ENCODE assay signal across 8 cellular contexts in genomic region chr6:131950767-131951575, GRCh38. TPM values are rescaled to one million over a fixed set of nuclear protein-coding genes. Genes with fewer than 3 reads are reported as not detected.
DNase-seq lines count a peak whose midpoint lies in the region; ATAC-seq and TF ChIP-seq lines count a peak whose summit lies in the region.

Gene CCN2 (minus strand): TSS chr6:131951372. CDS start chr6:131951172, 200 bp downstream.

- H3K27me3 Mint-ChIP-seq in activated naive CD8-positive, alpha-beta T cell treated with anti-CD3 and anti-CD28 coated beads for 36 hours, result peaks cover 76% of the 10 kb centered on the region
- peaks cover 14% of the 10 kb centered on the region for H3K27me3 Mint-ChIP-seq in nephron progenitor cell (ENCODE audit: low read depth, poor library complexity)

- no peaks in the 10 kb centered on the region for H3K36me3 Mint-ChIP-seq in activated naive CD8-positive, alpha-beta T cell treated with anti-CD3 and anti-CD28 coated beads for 36 hours
- peaks cover 12% of the 10 kb centered on the region for H3K36me3 Mint-ChIP-seq in nephron progenitor cell (ENCODE audit: low read depth)

- peaks cover 7% of the 10 kb centered on the region for H3K4me1 Mint-ChIP-seq in activated naive CD8-positive, alpha-beta T cell treated with anti-CD3 and anti-CD28 coated beads for 36 hours
- H3K4me1 Mint-ChIP-seq in nephron progenitor cell, result peaks cover 55% of the 10 kb centered on the region

- no peak within 1 kb of the TSS for H3K27ac Mint-ChIP-seq in activated naive CD8-positive, alpha-beta T cell treated with anti-CD3 and anti-CD28 coated beads for 36 hours
- peak within 1 kb of the TSS; percentile 87 for H3K27ac Mint-ChIP-seq in nephron progenitor cell

- H3K4me3 Mint-ChIP-seq in activated naive CD8-positive, alpha-beta T cell treated with anti-CD3 and anti-CD28 coated beads for 36 hours, result peak within 1 kb of the TSS; percentile 75
- peak within 1 kb of the TSS; percentile 89 for H3K4me3 Mint-ChIP-seq in nephron progenitor cell

- H3K9me3 Mint-ChIP-seq in activated naive CD8-positive, alpha-beta T cell treated with anti-CD3 and anti-CD28 coated beads for 36 hours, result no peaks in the 10 kb centered on the region
- H3K9me3 Mint-ChIP-seq in nephron progenitor cell, result no peaks in the 10 kb centered on the region

- ATAC-seq in HG03175 (IDR thresholded peaks at IDR 0.05; ENCODE audit: unreplicated experiment) (no peak), GM21786 (IDR thresholded peaks at IDR 0.05; ENCODE audit: unreplicated experiment) (no peak), HG02571 (IDR thresholded peaks at IDR 0.05; ENCODE audit: unreplicated experiment) (no peak)

- no peak for TF ChIP-seq CTCF in nephron progenitor cell (IDR thresholded peaks at IDR 0.05)

- peak; percentile 92 for DNase-seq in GM03348 (ENCODE audit: low spot score)
- DNase-seq in HS-5 (ENCODE audit: low read depth), result peak; percentile 94
- DNase-seq in activated naive CD8-positive, alpha-beta T cell treated with anti-CD3 and anti-CD28 coated beads for 36 hours, result peak; percentile 8
- DNase-seq in germinal center (ENCODE audit: low spot score), result peak; percentile 38
- DNase-seq in nephron progenitor cell, result peak; percentile 91

RNA-seq across cellular contexts. Expression of gene CCN2, which starts in this region (rescaled TPM):
- not detected for total RNA-seq in activated naive CD8-positive, alpha-beta T cell treated with anti-CD3 and anti-CD28 coated beads for 36 hours

Comparison
In these comparisons a context has a peak if more than half of its experiments do, and no peak if none do; other contexts are left out.
1. Peak in DNase-seq in activated naive CD8-positive, alpha-beta T cell treated with anti-CD3 and anti-CD28 coated beads for 36 hours; RNA of the gene not detected or under 1 TPM.
2. DNase-seq: peak in every context shown above with its lines; median percentile 94 in HS-5; 92 in GM03348; 91 in nephron progenitor cell; 38 in germinal center; 8 in activated naive CD8-positive, alpha-beta T cell treated with anti-CD3 and anti-CD28 coated beads for 36 hours.